In the genomic region with DNA sequence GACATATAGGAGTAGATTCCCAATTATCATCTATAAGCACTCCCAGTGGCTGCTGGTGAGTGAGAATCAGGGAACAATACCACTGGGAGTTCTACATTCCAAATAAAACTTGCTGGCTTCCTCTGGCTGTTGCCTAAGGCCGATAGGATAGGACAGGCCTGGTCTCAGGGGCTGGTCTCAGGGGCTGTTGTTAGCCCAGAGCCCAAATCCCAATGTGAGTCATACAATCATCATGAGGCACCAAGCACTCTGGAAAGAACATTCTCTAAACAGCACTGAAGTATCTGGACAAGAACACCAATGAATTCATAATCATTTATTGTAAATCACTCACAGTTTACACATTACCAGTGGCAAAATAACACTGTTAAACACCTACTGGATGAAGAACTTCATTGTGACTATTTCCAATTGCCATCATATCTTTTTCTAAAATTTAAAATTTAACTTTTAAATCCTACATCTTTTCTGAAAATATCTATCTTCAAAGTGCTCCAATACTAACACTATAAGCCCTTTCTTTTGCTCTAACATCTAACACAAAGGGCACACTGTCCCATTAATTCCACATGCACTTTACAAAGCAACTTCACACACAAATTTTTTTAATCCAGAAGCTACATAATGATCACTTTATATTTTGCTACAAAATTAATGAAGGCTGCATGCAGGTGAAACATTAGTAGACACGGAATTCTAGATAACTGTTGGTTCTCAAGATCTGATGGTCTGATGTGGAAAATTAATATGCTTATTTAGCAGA, we compare ENCODE assay signal across 13 cellular contexts.
DNase-seq lines count a peak whose midpoint lies in the region; ATAC-seq and TF ChIP-seq lines count a peak whose summit lies in the region.
"Had no signal": no experiment of that assay in that cellular context is flagged by ENCODE, and none has a peak within 500 bp of the region (broad histone marks: within the 10 kb centered on the region; RNA-seq: fewer than 3 reads in every experiment).

No MANE protein-coding gene starts in this region.

- H3K9me3 ChIP-seq in Peyer's patch: no peaks in the 10 kb centered on the region
- H3K9me3 ChIP-seq: esophagus muscularis mucosa, testis had no signal

- H3K4me1 ChIP-seq in Peyer's patch: no peaks in the 10 kb centered on the region
- H3K4me1 ChIP-seq: esophagus muscularis mucosa had no signal

- no peaks in the 10 kb centered on the region for H3K27me3 Mint-ChIP-seq in neural crest cell (ENCODE audit: low read depth)
- H3K27me3 Mint-ChIP-seq: natural killer cell treated with Interleukin-12 subunit alpha and Interleukin-12 subunit beta and Interleukin-15 and Interleukin-18, amount 100 ng/mL, for 72 hours had no signal

- no peak for TF ChIP-seq CTCF in RWPE1 (conservative IDR thresholded peaks at IDR 0.05; ENCODE audit: low read depth)
- no peak for TF ChIP-seq CTCF in neural crest cell (conservative IDR thresholded peaks at IDR 0.05)
- no peak for TF ChIP-seq CTCF in Peyer's patch (IDR thresholded peaks at IDR 0.05)

- H3K4me1 Mint-ChIP-seq in neural crest cell: peaks cover 18% of the 10 kb centered on the region

- peaks cover 4% of the 10 kb centered on the region for H3K9me3 Mint-ChIP-seq in neural crest cell

- no peak for TF ChIP-seq POLR2A in Peyer's patch (IDR thresholded peaks at IDR 0.05)

- H3K4me3 ChIP-seq in Peyer's patch: no peak overlapping the region
- H3K4me3 ChIP-seq: esophagus muscularis mucosa, testis had no signal

- peaks cover 21% of the 10 kb centered on the region for H3K36me3 Mint-ChIP-seq in neural crest cell (ENCODE audit: low read depth)

- ATAC-seq in GM18498 (IDR thresholded peaks at IDR 0.05; ENCODE audit: unreplicated experiment): no peak
- ATAC-seq: natural killer cell treated with Interleukin-12 subunit alpha and Interleukin-12 subunit beta and Interleukin-15 and Interleukin-18, amount 100 ng/mL, for 72 hours had no signal

- H3K27ac ChIP-seq in RWPE1 (no peak overlapping the region), Peyer's patch (no peak overlapping the region)
- H3K27ac ChIP-seq: esophagus muscularis mucosa, testis had no signal

- no peaks in the 10 kb centered on the region for H3K36me3 ChIP-seq in Peyer's patch

- POLR2A ChIA-PET in RWPE1 (lab: Yijun Ruan, JAX; ENCODE audit: low non-redundant PET): no interaction called here

- H3K4me3 Mint-ChIP-seq in neural crest cell: no peak overlapping the region
- H3K4me3 Mint-ChIP-seq: natural killer cell treated with Interleukin-12 subunit alpha and Interleukin-12 subunit beta and Interleukin-15 and Interleukin-18, amount 100 ng/mL, for 72 hours had no signal

- CTCF ChIA-PET in RWPE1 (lab: Yijun Ruan, JAX): no interaction called here

- peak overlapping the region; percentile 98 for H3K27ac Mint-ChIP-seq in neural crest cell (ENCODE audit: unreplicated experiment)
- H3K27ac Mint-ChIP-seq: natural killer cell treated with Interleukin-12 subunit alpha and Interleukin-12 subunit beta and Interleukin-15 and Interleukin-18, amount 100 ng/mL, for 72 hours had no signal

- DNase-seq in GM03348 (ENCODE audit: low spot score) (peak; percentile 18), RWPE1 (ENCODE audit: low spot score) (peak; percentile 3), fibroblast of gingiva (ENCODE audit: low read depth) (peak; percentile 55), neural crest cell (ENCODE audit: low read depth, low spot score) (no peak), Peyer's patch (no peak), germinal center (ENCODE audit: low spot score) (no peak), DMS114 treated with DMSO at 0.1 percent for 48 hours (lab: John Stamatoyannopoulos, UW; ENCODE audit: unreplicated experiment) (no peak)
- DNase-seq: activated gamma-delta T cell, retina, testis had no signal

- no peaks in the 10 kb centered on the region for H3K27me3 ChIP-seq in Peyer's patch
- H3K27me3 ChIP-seq: esophagus muscularis mucosa, testis had no signal

Comparison
In these comparisons a context has a peak if more than half of its experiments do, and no peak if none do; other contexts are left out.
1. DNase-seq: peak in GM03348 (single experiment), RWPE1 (single experiment) and fibroblast of gingiva (single experiment); none in neural crest cell (single experiment), Peyer's patch (0 of 3), germinal center (single experiment) and DMS114 treated with DMSO at 0.1 percent for 48 hours (single experiment).